Comparison of ENCODE assay signal across 8 cellular contexts in the genomic region with DNA sequence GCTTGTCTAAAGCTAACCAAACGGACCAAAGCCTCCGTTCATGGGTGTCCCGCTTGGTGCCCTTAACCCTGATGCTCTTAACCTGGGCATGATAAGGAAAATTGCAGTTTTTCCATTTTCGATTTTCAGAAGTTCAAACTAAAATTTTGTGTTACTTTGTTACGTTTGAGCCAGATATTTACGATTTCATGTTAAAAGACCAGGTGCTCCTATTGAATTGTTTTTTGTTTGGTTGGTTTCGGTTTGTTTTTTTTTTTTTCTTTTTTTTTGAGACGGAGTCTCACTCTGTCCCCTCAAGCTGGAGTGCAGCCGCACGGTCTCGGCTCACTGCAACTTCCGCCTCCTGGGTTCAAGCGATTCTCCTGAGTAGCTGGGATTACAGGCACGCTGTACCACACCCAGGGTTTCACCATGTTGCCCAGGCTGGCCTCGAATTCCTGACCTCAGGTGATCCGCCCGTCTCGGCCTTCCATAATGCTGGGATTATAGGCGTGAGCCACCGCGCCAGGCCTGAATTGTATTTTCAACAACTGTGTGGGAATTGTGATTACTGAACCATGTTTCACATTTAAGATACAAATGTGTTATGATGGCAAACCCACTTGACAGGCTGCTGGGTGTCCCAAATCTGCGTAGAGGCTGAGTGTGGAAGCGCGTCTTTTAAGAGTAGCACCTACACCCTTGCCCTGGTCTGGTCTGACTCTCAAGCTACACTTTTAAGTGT. TPM values are rescaled to one million over a fixed set of nuclear protein-coding genes. Genes with fewer than 3 reads are reported as not detected.
DNase-seq lines count a peak whose midpoint lies in the region; ATAC-seq and TF ChIP-seq lines count a peak whose summit lies in the region.

No MANE protein-coding gene starts in this region.

- H3K9me3 Mint-ChIP-seq in activated naive CD4-positive, alpha-beta T cell treated with anti-CD3 and anti-CD28 coated beads, Interleukin-2, amount 10 ng/mL, durations not matched to agents 7 days and 5 days = peaks cover 5% of the 10 kb centered on the region

- no peak for TF ChIP-seq CTCF in ascending aorta (IDR thresholded peaks at IDR 0.05)
- no peak for TF ChIP-seq CTCF in lower leg skin (IDR thresholded peaks at IDR 0.05)
- TF ChIP-seq CTCF in upper lobe of right lung (IDR thresholded peaks at IDR 0.05) = no peak
- TF ChIP-seq CTCF in GM13976 (IDR thresholded peaks at IDR 0.05; ENCODE audit: borderline replicate concordance, control extremely low read depth, extremely low read depth, insufficient read depth, missing control alignments) = no peak

- DNase-seq in activated naive CD4-positive, alpha-beta T cell treated with anti-CD3 and anti-CD28 coated beads, Interleukin-2, amount 10 ng/mL, durations not matched to agents 7 days and 5 days = no peak
- DNase-seq in activated naive CD4-positive, alpha-beta T cell treated with Interleukin-2 at 50 U/mL for 16 hours = no peak
- DNase-seq in ascending aorta (ENCODE audit: low spot score in 2 of 2) = peak in 1 of 2 donors; percentile 62
- peak in 1 of 2 donors; percentile 70 for DNase-seq in lower leg skin (ENCODE audit: low spot score in 2 of 2)
- no peak for DNase-seq in upper lobe of right lung
- no peak for DNase-seq in GM13976 (ENCODE audit: low spot score)
- DNase-seq in NCI-H226 = no peak

- peak overlapping the region; percentile 92 for H3K4me3 Mint-ChIP-seq in activated naive CD4-positive, alpha-beta T cell treated with anti-CD3 and anti-CD28 coated beads, Interleukin-2, amount 10 ng/mL, durations not matched to agents 7 days and 5 days

- TF ChIP-seq POLR2A in lower leg skin (IDR thresholded peaks at IDR 0.05) = no peak

- in situ Hi-C loops in GM13976 (cut with MboI; ENCODE audit: low sequenced_read_pairs, unreplicated experiment) = no loop called here

- CTCF ChIA-PET in activated naive CD4-positive, alpha-beta T cell treated with anti-CD3 and anti-CD28 coated beads, Interleukin-2, amount 10 ng/mL, durations not matched to agents 7 days and 5 days (lab: Charles Lee) = no interaction called here

- H3K27me3 ChIP-seq in ascending aorta (no peaks in the 10 kb centered on the region), upper lobe of right lung (no peaks in the 10 kb centered on the region)

- WGBS in lower leg skin, 2 donors = 78% methylated on average over 24 of the region's 24 CpGs

- H3K4me1 ChIP-seq in ascending aorta = peaks cover 0 to 18% of the 10 kb centered on the region in 2 donors
- H3K4me1 ChIP-seq in upper lobe of right lung = peaks cover 3% of the 10 kb centered on the region

- intact Hi-C loops in ascending aorta (cut with DNase I) = loop anchor here (5.0 to 10.0 kb wide), 2 partner anchors 564 to 1629 kb away; partner anchors contain the start of genes CADM1 and TTC12
- intact Hi-C loops in lower leg skin (cut with DNase I; ENCODE audit: low total_unique reads) = no loop called here
- intact Hi-C loops in upper lobe of right lung (cut with DNase I) = no loop called here

- peaks cover 20% of the 10 kb centered on the region for H3K36me3 Mint-ChIP-seq in activated naive CD4-positive, alpha-beta T cell treated with anti-CD3 and anti-CD28 coated beads, Interleukin-2, amount 10 ng/mL, durations not matched to agents 7 days and 5 days

- H3K27ac ChIP-seq in ascending aorta = peak overlapping the region; percentile 90
- H3K27ac ChIP-seq in upper lobe of right lung = peak overlapping the region; percentile 95

- H3K27ac Mint-ChIP-seq in activated naive CD4-positive, alpha-beta T cell treated with anti-CD3 and anti-CD28 coated beads, Interleukin-2, amount 10 ng/mL, durations not matched to agents 7 days and 5 days = peak overlapping the region; percentile 97

- peak overlapping the region; percentile 87 to 100 for H3K4me3 ChIP-seq in ascending aorta
- H3K4me3 ChIP-seq in lower leg skin (ENCODE audit: low read depth, poor library complexity, severe bottlenecking) = peak overlapping the region; percentile 30
- H3K4me3 ChIP-seq in upper lobe of right lung = peak overlapping the region; percentile 83

- ATAC-seq in upper lobe of right lung (no peak), HG02678 (IDR thresholded peaks at IDR 0.05; ENCODE audit: unreplicated experiment) (no peak)

- H3K36me3 ChIP-seq in ascending aorta (no peaks in the 10 kb centered on the region), upper lobe of right lung (no peaks in the 10 kb centered on the region)

- H3K4me1 Mint-ChIP-seq in activated naive CD4-positive, alpha-beta T cell treated with anti-CD3 and anti-CD28 coated beads, Interleukin-2, amount 10 ng/mL, durations not matched to agents 7 days and 5 days = peaks cover 51% of the 10 kb centered on the region

- H3K9me3 ChIP-seq in ascending aorta (no peaks in the 10 kb centered on the region), upper lobe of right lung (no peaks in the 10 kb centered on the region)

- H3K27me3 Mint-ChIP-seq in activated naive CD4-positive, alpha-beta T cell treated with anti-CD3 and anti-CD28 coated beads, Interleukin-2, amount 10 ng/mL, durations not matched to agents 7 days and 5 days = no peaks in the 10 kb centered on the region

RNA-seq across cellular contexts. Expression of gene USP28, which starts 0.9 kb away (rescaled TPM):
- 2.9 TPM for total RNA-seq in ascending aorta
- 10 to 100 TPM; 13.0 to 26.8 (median 16.4) TPM for total RNA-seq in lower leg skin
- total RNA-seq in upper lobe of right lung = 28.9 TPM

RNA-seq across cellular contexts. Expression of gene HTR3B, which starts 28.4 kb away (rescaled TPM):
- total RNA-seq in ascending aorta = not detected
- not detected for total RNA-seq in lower leg skin
- total RNA-seq in upper lobe of right lung = not detected

Comparison
In these comparisons a context has a peak if more than half of its experiments do, and no peak if none do; other contexts are left out.
1. H3K4me3 ChIP-seq: peak in every context shown above with its lines; median percentile 94 in ascending aorta; 83 in upper lobe of right lung; 30 in lower leg skin.